In the genomic region with DNA sequence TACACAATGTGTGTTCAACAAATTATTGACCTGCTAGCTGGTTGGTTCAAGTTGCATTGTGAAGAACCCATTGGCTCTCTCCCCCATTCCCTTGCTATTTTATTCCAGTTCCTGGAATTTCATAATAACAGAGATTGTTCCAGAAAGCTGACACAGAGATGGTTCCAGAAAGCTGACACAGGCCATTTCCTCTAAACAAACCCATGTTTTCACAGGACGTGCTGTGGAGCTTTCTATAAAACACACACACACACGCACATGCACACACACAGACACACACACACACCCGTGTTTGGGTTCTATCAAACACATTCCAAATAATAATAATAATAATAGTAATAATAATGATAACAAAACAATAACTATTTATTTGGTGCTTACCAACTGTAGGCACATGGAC, we compare ENCODE assay signal across 8 cellular contexts.
"Had no signal": no experiment of that assay in that cellular context is flagged by ENCODE, and none has a peak within 500 bp of the region (broad histone marks: within the 10 kb centered on the region; RNA-seq: fewer than 3 reads in every experiment).

No MANE protein-coding gene starts in this region.

- H3K36me3 ChIP-seq: HAP-1 had no signal

- H3K4me1 ChIP-seq: HAP-1 had no signal

- H3K27ac ChIP-seq: GM23248, HL-60 had no signal

- H3K9me3 ChIP-seq: HAP-1 had no signal

- DNase-seq: GM23248, GOT3, H7, HFFc6 had no signal

- H3K4me3 ChIP-seq: GM23248, HAP-1 had no signal

- ATAC-seq: HCT116, HepG2 had no signal
